In genomic region chr6:37130704-37131103, GRCh38 we compare ENCODE assay signal across 8 cellular contexts. TPM values are rescaled to one million over a fixed set of nuclear protein-coding genes. Genes with fewer than 3 reads are reported as not detected.
DNase-seq lines count a peak whose midpoint lies in the region; TF ChIP-seq lines count a peak whose summit lies in the region.

No MANE protein-coding gene starts in this region.

- H3K27ac Mint-ChIP-seq in neural crest cell (ENCODE audit: unreplicated experiment), result peak overlapping the region; percentile 60

- WGBS in smooth muscle cell (ENCODE audit: low lambda C conversion rate), result 43% methylated on average over 3 of the region's 3 CpGs

- DNase-seq in Daoy (ENCODE audit: low read depth), result peak; percentile 56
- DNase-seq in OCI-M1 (lab: John Stamatoyannopoulos, UW), result peak; percentile 35
- peak; percentile 60 for DNase-seq in fibroblast of gingiva (ENCODE audit: low read depth)
- DNase-seq in neural crest cell (ENCODE audit: low read depth, low spot score), result no peak
- no peak for DNase-seq in smooth muscle cell (lab: John Stamatoyannopoulos, UW; ENCODE audit: unreplicated experiment)
- DNase-seq in dermis blood vessel endothelial cell, result no peak
- DNase-seq in occipital lobe (lab: John Stamatoyannopoulos, UW), result no peak
- DNase-seq in D341Med (ENCODE audit: low spot score), result no peak

- H3K36me3 Mint-ChIP-seq in neural crest cell (ENCODE audit: low read depth), result no peaks in the 10 kb centered on the region

- no peaks in the 10 kb centered on the region for H3K27me3 Mint-ChIP-seq in neural crest cell (ENCODE audit: low read depth)

- H3K4me3 ChIP-seq in smooth muscle cell, result no peak overlapping the region

- TF ChIP-seq CTCF in neural crest cell (conservative IDR thresholded peaks at IDR 0.05) (no peak), smooth muscle cell (IDR thresholded peaks at IDR 0.05; ENCODE audit: borderline replicate concordance, insufficient read depth, poor library complexity, severe bottlenecking) (no peak)

- H3F3A ChIP-seq in smooth muscle cell (ENCODE audit: low read depth), result peaks cover 31% of the 10 kb centered on the region

- peaks cover 61% of the 10 kb centered on the region for H3K4me1 Mint-ChIP-seq in neural crest cell

- peaks cover 39% of the 10 kb centered on the region for H3K4me1 ChIP-seq in smooth muscle cell (ENCODE audit: low read depth)

- H4K20me1 ChIP-seq in smooth muscle cell (ENCODE audit: low read depth), result no peaks in the 10 kb centered on the region

- H3K9ac ChIP-seq in smooth muscle cell (ENCODE audit: low read depth), result no peak overlapping the region

- no peaks in the 10 kb centered on the region for H3K27me3 ChIP-seq in smooth muscle cell (ENCODE audit: low read depth)

- H3K36me3 ChIP-seq in smooth muscle cell (ENCODE audit: low read depth), result no peaks in the 10 kb centered on the region

- no peaks in the 10 kb centered on the region for H3K9me3 Mint-ChIP-seq in neural crest cell

- H2AFZ ChIP-seq in smooth muscle cell (ENCODE audit: low read depth), result no peak overlapping the region

- no peaks in the 10 kb centered on the region for H3K79me2 ChIP-seq in smooth muscle cell (ENCODE audit: low read depth)

- H3K27ac ChIP-seq in smooth muscle cell (ENCODE audit: low read depth), result no peak overlapping the region

- H3K9me3 ChIP-seq in smooth muscle cell (replicated peaks; ENCODE audit: low read depth), result no peaks in the 10 kb centered on the region

- no peak overlapping the region for H3K4me2 ChIP-seq in smooth muscle cell

- H3K4me3 Mint-ChIP-seq in neural crest cell, result peak overlapping the region; percentile 24

RNA-seq across cellular contexts. Expression of gene PIM1, which starts 39.2 kb away (rescaled TPM):
- 33.3 and 45.3 TPM in 2 replicates for total RNA-seq in Daoy (2014; rRNA removed; shearing (Covaris generic))
- 8.6 and 9.1 TPM in 2 replicates for total RNA-seq in neural crest cell
- total RNA-seq in smooth muscle cell, result 29.3 and 29.5 TPM in 2 replicates
- polyA plus RNA-seq in smooth muscle cell, result 35.7 and 41.9 TPM in 2 replicates
- 1.3 and 2.6 TPM in 2 replicates for total RNA-seq in dermis blood vessel endothelial cell
- 22.8 TPM for total RNA-seq in occipital lobe

Comparison
In these comparisons a context has a peak if more than half of its experiments do, and no peak if none do; other contexts are left out.
1. DNase-seq: peak in Daoy (single experiment), OCI-M1 (single experiment) and fibroblast of gingiva (single experiment); none in neural crest cell (single experiment), smooth muscle cell (single experiment), dermis blood vessel endothelial cell (single experiment), occipital lobe (single experiment) and D341Med (single experiment).